In the genomic region with DNA sequence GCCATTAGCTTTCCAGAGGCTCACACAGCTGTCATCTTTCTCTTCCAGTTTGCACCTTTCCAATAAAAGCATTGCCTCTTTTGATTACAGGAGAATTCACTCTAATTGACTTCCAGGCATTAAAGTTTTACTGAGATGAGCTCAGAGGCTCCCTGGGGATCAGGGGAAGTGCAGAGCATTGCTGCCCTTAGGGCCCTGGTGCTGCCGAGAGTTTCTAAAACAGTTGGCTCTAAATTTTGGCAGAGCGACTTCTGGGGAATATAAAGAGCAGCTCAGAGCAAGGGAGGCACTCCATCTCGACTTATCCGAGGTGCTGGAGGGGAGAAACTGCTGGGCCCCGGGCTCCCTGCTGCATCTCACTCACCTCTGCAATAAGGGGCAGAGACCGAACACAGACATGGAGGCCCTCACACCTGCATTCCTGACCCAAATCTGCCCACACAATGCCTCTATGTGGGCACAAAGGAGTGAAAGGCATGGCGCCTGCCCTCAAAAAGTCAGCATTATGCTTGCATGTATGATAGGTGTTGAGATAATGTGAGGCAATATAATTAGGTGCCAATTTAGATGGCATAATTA, we compare ENCODE assay signal across 2 cellular contexts.
TF ChIP-seq lines count a peak whose summit lies in the region.

No MANE protein-coding gene starts in this region.

TF ChIP-seq in IMR-90, 13 proteins besides CTCF, POLR2A, EP300 and RAD21:
- TF ChIP-seq CEBPB (IDR thresholded peaks at IDR 0.05; ENCODE audit: low read depth, low read length) (no peak), BHLHE40 (IDR thresholded peaks at IDR 0.05; ENCODE audit: low read depth, low read length) (no peak), MAFK (IDR thresholded peaks at IDR 0.05; ENCODE audit: low read depth, low read length) (no peak), MXI1 (IDR thresholded peaks at IDR 0.05; ENCODE audit: borderline replicate concordance, low read depth, low read length) (no peak), RCOR1 (IDR thresholded peaks at IDR 0.05; ENCODE audit: insufficient replicate concordance, low read length) (no peak), RFX5 (IDR thresholded peaks at IDR 0.05; ENCODE audit: low read depth, low read length) (no peak), FOS (IDR thresholded peaks at IDR 0.05; ENCODE audit: low read depth, low read length) (no peak), ELK1 (IDR thresholded peaks at IDR 0.05; ENCODE audit: borderline replicate concordance, low read depth, low read length) (no peak), NFE2L2 (IDR thresholded peaks at IDR 0.05; ENCODE audit: low read depth, low read length) (no peak), SMC3 (IDR thresholded peaks at IDR 0.05; ENCODE audit: low read depth, low read length) (no peak), CHD1 (IDR thresholded peaks at IDR 0.05; ENCODE audit: low read depth, low read length) (no peak)
- TF ChIP-seq, protein P1, sequence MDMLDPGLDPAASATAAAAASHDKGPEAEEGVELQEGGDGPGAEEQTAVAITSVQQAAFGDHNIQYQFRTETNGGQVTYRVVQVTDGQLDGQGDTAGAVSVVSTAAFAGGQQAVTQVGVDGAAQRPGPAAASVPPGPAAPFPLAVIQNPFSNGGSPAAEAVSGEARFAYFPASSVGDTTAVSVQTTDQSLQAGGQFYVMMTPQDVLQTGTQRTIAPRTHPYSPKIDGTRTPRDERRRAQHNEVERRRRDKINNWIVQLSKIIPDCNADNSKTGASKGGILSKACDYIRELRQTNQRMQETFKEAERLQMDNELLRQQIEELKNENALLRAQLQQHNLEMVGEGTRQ (IDR thresholded peaks at IDR 0.05; ENCODE audit: low read depth, low read length): no peak

TF ChIP-seq in endothelial cell of umbilical vein, 7 proteins besides CTCF, POLR2A, EP300 and RAD21:
- no peak for TF ChIP-seq MAX (IDR thresholded peaks at IDR 0.05; ENCODE audit: insufficient read depth, insufficient read length)
- TF ChIP-seq POLR2AphosphoS5 (IDR thresholded peaks at IDR 0.05; ENCODE audit: insufficient read depth, low read depth, low read length): no peak
- TF ChIP-seq FOS (IDR thresholded peaks at IDR 0.05; ENCODE audit: borderline replicate concordance, insufficient read depth, low read length): no peak
- TF ChIP-seq MYC (IDR thresholded peaks at IDR 0.05; ENCODE audit: low read depth, low read length): no peak
- no peak for TF ChIP-seq EZH2 (IDR thresholded peaks at IDR 0.05; ENCODE audit: borderline replicate concordance, low read depth, low read length, severe bottlenecking)
- TF ChIP-seq JUN (IDR thresholded peaks at IDR 0.05; ENCODE audit: borderline replicate concordance, insufficient read depth, insufficient read length, low read depth): no peak
- TF ChIP-seq GATA2 (IDR thresholded peaks at IDR 0.05; ENCODE audit: insufficient read depth, insufficient read length, low read depth, low read length): no peak
